Comparison of ENCODE assay signal across 24 cellular contexts in the genomic region with DNA sequence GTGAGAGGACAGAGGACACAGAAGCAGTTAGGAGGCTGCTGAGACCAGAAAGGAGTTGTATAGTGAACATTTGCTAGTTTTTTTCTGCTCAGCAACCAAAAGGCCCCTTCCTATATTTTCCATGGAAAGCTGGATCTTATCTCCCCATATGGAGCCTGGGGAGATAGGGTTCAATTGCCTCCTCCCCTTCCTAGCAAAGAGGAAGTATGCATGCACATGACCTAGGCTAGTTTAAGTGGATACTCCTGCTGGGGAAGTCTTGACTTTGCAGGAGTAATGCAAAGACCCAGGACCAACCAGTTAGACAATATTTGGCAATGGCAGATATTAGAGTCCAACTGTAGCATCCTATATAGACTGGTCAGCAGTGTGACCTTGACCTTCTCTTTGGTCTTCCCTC. TPM values are rescaled to one million over a fixed set of nuclear protein-coding genes. Genes with fewer than 3 reads are reported as not detected.
A peak's percentile ranks its signal among the peaks of the same experiment; 100 is the strongest.
DNase-seq lines count a peak whose midpoint lies in the region; TF ChIP-seq lines count a peak whose summit lies in the region.
"Had no signal": no experiment of that assay in that cellular context is flagged by ENCODE, and none has a peak within 500 bp of the region (broad histone marks: within the 10 kb centered on the region; RNA-seq: fewer than 3 reads in every experiment).

No MANE protein-coding gene starts in this region.

- H2BK5ac ChIP-seq in H9 (ENCODE audit: insufficient read length, low read length) = no peak overlapping the region

- peak overlapping the region in 5 of 7 donors; percentile 27 to 79 (median 62) for H3K27ac Mint-ChIP-seq in CD4-positive, alpha-beta memory T cell
- H3K27ac Mint-ChIP-seq in H9 = peak overlapping the region in 1 of 3 experiments; percentile 6; a peak in 1 of 7 replicates
- peak overlapping the region; percentile 1 for H3K27ac Mint-ChIP-seq in endothelial cell (ENCODE audit: unreplicated experiment)

- H2AK5ac ChIP-seq in H9 (ENCODE audit: insufficient read length, low read length) = no peak overlapping the region

- H3K36me3 ChIP-seq in CD4-positive, alpha-beta memory T cell (ENCODE audit: insufficient read depth, low read length) = no peaks in the 10 kb centered on the region
- H3K36me3 ChIP-seq in SK-N-MC (ENCODE audit: insufficient read depth, low read length) = peaks cover 5% of the 10 kb centered on the region; the same call in 1 of the 2 replicates
- no peaks in the 10 kb centered on the region for H3K36me3 ChIP-seq in tibial artery
- H3K36me3 ChIP-seq: esophagus muscularis mucosa, gastrocnemius medialis, Peyer's patch, upper lobe of left lung had no signal

- H3K9ac ChIP-seq in H9 (ENCODE audit: extremely low read depth, insufficient read length, low read length) = no peak overlapping the region
- H3K9ac ChIP-seq in SK-N-MC (ENCODE audit: insufficient read length) = no peak overlapping the region

- H3K4me1 Mint-ChIP-seq in CD4-positive, alpha-beta memory T cell = peaks cover 27 to 57% (median 44%) of the 10 kb centered on the region in 4 donors
- H3K4me1 Mint-ChIP-seq in H9 (peaks cover 15 to 23% of the 10 kb centered on the region in 2 experiments), endothelial cell (ENCODE audit: unreplicated experiment) (peaks cover 23% of the 10 kb centered on the region)

- H4K20me1 ChIP-seq in H9 (ENCODE audit: control insufficient read depth, insufficient read depth, insufficient read length) = no peaks in the 10 kb centered on the region

- no peaks in the 10 kb centered on the region for H3K9me3 Mint-ChIP-seq in CD4-positive, alpha-beta memory T cell
- H3K9me3 Mint-ChIP-seq in H9 (no peaks in the 10 kb centered on the region), endothelial cell (ENCODE audit: unreplicated experiment) (no peaks in the 10 kb centered on the region)
- H3K9me3 Mint-ChIP-seq: IgD-negative memory B cell; stimulated activated naive CD8-positive, alpha-beta T cell treated with anti-CD3 and anti-CD28 coated beads, Interleukin-15, Interleukin-2, amounts not matched to agents 100 ng/mL and 50 ng/mL, for 24 hours had no signal

- H3T11ph ChIP-seq in H9 (ENCODE audit: low read length) = no peak overlapping the region

- no peak overlapping the region for H3K14ac ChIP-seq in H9 (ENCODE audit: insufficient read depth, low read length)

- H3K79me2 ChIP-seq in H9 (ENCODE audit: insufficient read depth, low read length) = peaks cover 19% of the 10 kb centered on the region; the same call in 1 of the 2 replicates

- no peak overlapping the region for H4K5ac ChIP-seq in H9 (ENCODE audit: insufficient read length, low read depth, low read length)

- no peak overlapping the region for H2BK12ac ChIP-seq in H9 (ENCODE audit: insufficient read length, low read depth, low read length)

- no peak overlapping the region for H3K4me3 Mint-ChIP-seq in CD4-positive, alpha-beta memory T cell
- H3K4me3 Mint-ChIP-seq in H9 (no peak overlapping the region), endothelial cell (ENCODE audit: unreplicated experiment) (no peak overlapping the region)
- H3K4me3 Mint-ChIP-seq: stimulated activated naive CD8-positive, alpha-beta T cell treated with anti-CD3 and anti-CD28 coated beads, Interleukin-15, Interleukin-2, amounts not matched to agents 100 ng/mL and 50 ng/mL, for 24 hours had no signal

- no peak overlapping the region for H4K8ac ChIP-seq in H9 (replicated peaks; ENCODE audit: insufficient read length, low read depth, low read length)

- H2BK120ac ChIP-seq in H9 (ENCODE audit: low read depth, low read length, poor library complexity, severe bottlenecking) = no peak overlapping the region

- no peaks in the 10 kb centered on the region for H3K27me3 ChIP-seq in CD4-positive, alpha-beta memory T cell (ENCODE audit: insufficient read depth, low read length)
- H3K27me3 ChIP-seq in H9 (ENCODE audit: insufficient read depth, low read length) = no peaks in the 10 kb centered on the region
- H3K27me3 ChIP-seq in tibial artery = no peaks in the 10 kb centered on the region
- H3K27me3 ChIP-seq: esophagus muscularis mucosa, gastrocnemius medialis, Peyer's patch, upper lobe of left lung had no signal

- POLR2A ChIA-PET in CD4-positive, alpha-beta memory T cell (lab: Charles Lee; ENCODE audit: partially characterized antibody) = no interaction called here

- peaks cover 20% of the 10 kb centered on the region for H3K4me1 ChIP-seq in CD4-positive, alpha-beta memory T cell (ENCODE audit: insufficient read depth, low read length)
- no peaks in the 10 kb centered on the region for H3K4me1 ChIP-seq in H9 (ENCODE audit: insufficient read depth, low read length)
- peaks cover 0 to 16% (median 10%) of the 10 kb centered on the region in 4 donors for H3K4me1 ChIP-seq in tibial artery

- no peak overlapping the region for H3K27ac ChIP-seq in CD4-positive, alpha-beta memory T cell (ENCODE audit: low read depth, low read length)
- H3K27ac ChIP-seq in H9 (ENCODE audit: insufficient read length, low read depth, low read length) = peak overlapping the region; percentile 43
- peak overlapping the region; percentile 31; the same call in 1 of the 2 replicates for H3K27ac ChIP-seq in SK-N-MC
- H3K27ac ChIP-seq in tibial artery = no peak overlapping the region
- H3K27ac ChIP-seq: esophagus muscularis mucosa, gastrocnemius medialis, HL-60, Peyer's patch, upper lobe of left lung had no signal

- H3K27me3 Mint-ChIP-seq in CD4-positive, alpha-beta memory T cell = no peaks in the 10 kb centered on the region
- H3K27me3 Mint-ChIP-seq in H9 (ENCODE audit: low read depth) (no peaks in the 10 kb centered on the region), endothelial cell (ENCODE audit: unreplicated experiment) (peaks cover 1% of the 10 kb centered on the region)
- H3K27me3 Mint-ChIP-seq: IgD-negative memory B cell; stimulated activated naive CD8-positive, alpha-beta T cell treated with anti-CD3 and anti-CD28 coated beads, Interleukin-15, Interleukin-2, amounts not matched to agents 100 ng/mL and 50 ng/mL, for 24 hours had no signal

- no peak overlapping the region for H2BK20ac ChIP-seq in H9 (ENCODE audit: low read depth, low read length, poor library complexity, severe bottlenecking)

- no peak overlapping the region for H3K18ac ChIP-seq in H9 (ENCODE audit: insufficient read length, low read depth, low read length)

- H3K56ac ChIP-seq in H9 (ENCODE audit: insufficient read length, low read depth, low read length) = no peak overlapping the region

- peaks cover 7% of the 10 kb centered on the region for H3K23me2 ChIP-seq in H9 (ENCODE audit: insufficient read length, low read depth, low read length, poor library complexity, severe bottlenecking)

- no peak overlapping the region for H4K91ac ChIP-seq in H9 (ENCODE audit: insufficient read length, low read depth, low read length)

- CTCF ChIA-PET in CD4-positive, alpha-beta memory T cell (lab: Charles Lee; ENCODE audit: partially characterized antibody) = no interaction called here

- no peak overlapping the region for H3K4me2 ChIP-seq in H9 (ENCODE audit: insufficient read depth, insufficient read length, low read length)

- peaks cover 3% of the 10 kb centered on the region for H3K79me1 ChIP-seq in H9 (ENCODE audit: insufficient read depth, low read depth, low read length, poor library complexity, severe bottlenecking)

- intact Hi-C loops in CD4-positive, alpha-beta memory T cell (cut with micrococcal nuclease) = no loop called here
- intact Hi-C loops in tibial artery (cut with DNase I; ENCODE audit: low total_unique reads) = no loop called here

- H3K4ac ChIP-seq in H9 (ENCODE audit: low read depth, low read length) = no peak overlapping the region

- H3K9me3 ChIP-seq in CD4-positive, alpha-beta memory T cell (ENCODE audit: control insufficient read depth in 1 of 2, low read length in 2 of 2) = no peaks in the 10 kb centered on the region
- no peaks in the 10 kb centered on the region for H3K9me3 ChIP-seq in H9 (ENCODE audit: control insufficient read depth, low read depth, low read length)
- H3K9me3 ChIP-seq in SK-N-MC (ENCODE audit: low read depth, low read length) = no peaks in the 10 kb centered on the region
- H3K9me3 ChIP-seq in tibial artery = no peaks in the 10 kb centered on the region
- H3K9me3 ChIP-seq: esophagus muscularis mucosa, gastrocnemius medialis, Peyer's patch, upper lobe of left lung had no signal

- DNase-seq in CD4-positive, alpha-beta memory T cell = no peak
- no peak for DNase-seq in H9
- DNase-seq in SK-N-MC (ENCODE audit: low read depth, low spot score) = no peak
- DNase-seq in endothelial cell (ENCODE audit: low spot score) = no peak
- no peak for DNase-seq in tibial artery
- DNase-seq in dedifferentiated amniotic fluid mesenchymal stem cell (ENCODE audit: extremely low spot score) = no peak
- no peak for DNase-seq in NCI-H446 treated with DMSO at 0.1 percent for 48 hours (lab: John Stamatoyannopoulos, UW)
- DNase-seq: activated CD8-positive, alpha-beta memory T cell treated with anti-CD3 and anti-CD28 coated beads, Interleukin-2, amount 50 U/mL, for 4 hours; activated gamma-delta T cell treated with Interleukin-2 at 50 U/mL for 16 hours; anterior cingulate cortex; cerebellar nuclear complex; effector CD8-positive, alpha-beta T cell; gastrocnemius medialis; islet precursor cell; NCI-H1092; NCI-H2029; NCI-H345; Peyer's patch; stimulated activated CD4-positive, alpha-beta T cell treated with anti-CD3 and anti-CD28 coated beads, Interleukin-4, amount 100 ng/mL, for 1 hour; upper lobe of left lung had no signal

- H2BK15ac ChIP-seq in H9 (ENCODE audit: low read depth, low read length) = no peak overlapping the region

- no peak overlapping the region for H2AFZ ChIP-seq in H9 (ENCODE audit: low read length)

- H3K36me3 Mint-ChIP-seq in CD4-positive, alpha-beta memory T cell = peaks cover 3 to 13% of the 10 kb centered on the region in 2 donors
- H3K36me3 Mint-ChIP-seq in H9 (ENCODE audit: insufficient read depth in 1 of 3, low read depth in 3 of 3) (peaks cover 3 to 13% (median 5%) of the 10 kb centered on the region in 3 experiments; a peak in 5 of 7 replicates), endothelial cell (ENCODE audit: low read depth, unreplicated experiment) (no peaks in the 10 kb centered on the region)

- H3K23ac ChIP-seq in H9 (ENCODE audit: insufficient read length, low read depth, low read length) = no peak overlapping the region

- no peak overlapping the region for H3K4me3 ChIP-seq in CD4-positive, alpha-beta memory T cell (ENCODE audit: low read length in 2 of 2)
- H3K4me3 ChIP-seq in SK-N-MC = no peak overlapping the region
- no peak overlapping the region for H3K4me3 ChIP-seq in tibial artery
- H3K4me3 ChIP-seq: esophagus muscularis mucosa, gastrocnemius medialis, Peyer's patch, upper lobe of left lung had no signal

- TF ChIP-seq CTCF in H9 (conservative IDR thresholded peaks at IDR 0.05) (no peak), endothelial cell (IDR thresholded peaks at IDR 0.05; ENCODE audit: unreplicated experiment) (no peak), tibial artery (IDR thresholded peaks at IDR 0.05) (no peak)

RNA-seq across cellular contexts. Expression of a gene that starts 15.1 kb away (rescaled TPM):
- 100 to 1,000 TPM; 131 to 132 TPM for total RNA-seq in CD4-positive, alpha-beta memory T cell
- polyA plus RNA-seq in CD4-positive, alpha-beta memory T cell = 10 to 100 TPM in 1 of 2 donors, 1 to 10 TPM in 1; 10.0 to 38.4 TPM
- total RNA-seq in H9 (2021) (132 and 135 TPM in 2 replicates), endothelial cell (ENCODE audit: unreplicated experiment) (144 TPM)

RNA-seq across cellular contexts. Expression of a gene that starts 35.9 kb away (rescaled TPM):
- 10 to 100 TPM; 29.3 to 30.4 TPM for total RNA-seq in CD4-positive, alpha-beta memory T cell
- 10 to 100 TPM in 1 of 2 donors, 1 to 10 TPM in 1; 8.3 to 14.9 TPM for polyA plus RNA-seq in CD4-positive, alpha-beta memory T cell
- total RNA-seq in H9 (2021) (26.2 and 27.9 TPM in 2 replicates), endothelial cell (ENCODE audit: unreplicated experiment) (25.0 TPM)

RNA-seq across cellular contexts. Expression of a gene that starts 36.1 kb away (rescaled TPM):
- 10 to 100 TPM; 83.6 to 86.0 TPM for total RNA-seq in CD4-positive, alpha-beta memory T cell
- polyA plus RNA-seq in CD4-positive, alpha-beta memory T cell = 10 to 100 TPM; 81.8 to 86.2 TPM
- 58.0 and 64.7 TPM in 2 replicates for total RNA-seq in H9 (2021)
- 70.8 TPM for total RNA-seq in endothelial cell (ENCODE audit: unreplicated experiment)

RNA-seq across cellular contexts. Expression of a gene that starts 57.0 kb away (rescaled TPM):
- 10 to 100 TPM; 84.5 to 87.2 TPM for total RNA-seq in CD4-positive, alpha-beta memory T cell
- 10 to 100 TPM; 60.6 to 84.5 TPM for polyA plus RNA-seq in CD4-positive, alpha-beta memory T cell
- total RNA-seq in H9 (2021) (210 and 215 TPM in 2 replicates), endothelial cell (ENCODE audit: unreplicated experiment) (84.6 TPM)

Comparison
In these comparisons a context has a peak if more than half of its experiments do, and no peak if none do; other contexts are left out.
1. H3K27ac ChIP-seq: peak in H9 (single experiment) and SK-N-MC (single experiment); none in CD4-positive, alpha-beta memory T cell (single experiment) and tibial artery (0 of 2).